9 cellular contexts compared by ENCODE assay signal in genomic region chr11:47998733-47999359, GRCh38. TPM values are rescaled to one million over a fixed set of nuclear protein-coding genes. Genes with fewer than 3 reads are reported as not detected.
A peak's percentile ranks its signal among the peaks of the same experiment; 100 is the strongest.
DNase-seq lines count a peak whose midpoint lies in the region; ATAC-seq and TF ChIP-seq lines count a peak whose summit lies in the region.
"Had no signal": no experiment of that assay in that cellular context is flagged by ENCODE, and none has a peak within 500 bp of the region (broad histone marks: within the 10 kb centered on the region; RNA-seq: fewer than 3 reads in every experiment).

No MANE protein-coding gene starts in this region.

- TF ChIP-seq POLR2A in breast epithelium (IDR thresholded peaks at IDR 0.05): no peak

- DNase-seq in breast epithelium (ENCODE audit: low spot score in 2 of 2) (no peak), mammary epithelial cell (no peak), left colon (peak; percentile 48 to 76), type B pancreatic cell (ENCODE audit: extremely low spot score, unreplicated experiment) (no peak)
- DNase-seq in activated CD4-positive, alpha-beta memory T cell treated with anti-CD3 and anti-CD28 coated beads for 36 hours: no peak

- H3K36me3 Mint-ChIP-seq in activated CD4-positive, alpha-beta memory T cell treated with anti-CD3 and anti-CD28 coated beads for 36 hours: no peaks in the 10 kb centered on the region
- H3K36me3 Mint-ChIP-seq in type B pancreatic cell: no peaks in the 10 kb centered on the region

- H2AFZ ChIP-seq in mammary epithelial cell (ENCODE audit: low read depth, low read length): no peak overlapping the region

- no peaks in the 10 kb centered on the region for H3K36me3 ChIP-seq in breast epithelium
- H3K36me3 ChIP-seq in mammary epithelial cell (ENCODE audit: insufficient read depth, low read length): no peaks in the 10 kb centered on the region
- H3K36me3 ChIP-seq: esophagus muscularis mucosa had no signal

- H3K4me1 ChIP-seq in breast epithelium: peaks cover 0 to 5% of the 10 kb centered on the region in 2 donors
- no peaks in the 10 kb centered on the region for H3K4me1 ChIP-seq in mammary epithelial cell (ENCODE audit: insufficient read depth, low read length)

- no peaks in the 10 kb centered on the region for H3K27me3 Mint-ChIP-seq in activated CD4-positive, alpha-beta memory T cell treated with anti-CD3 and anti-CD28 coated beads for 36 hours
- H3K27me3 Mint-ChIP-seq in type B pancreatic cell: no peaks in the 10 kb centered on the region

- no peak overlapping the region for H3K9ac ChIP-seq in mammary epithelial cell (ENCODE audit: insufficient read depth, low read length)

- H3K4me3 ChIP-seq in breast epithelium (no peak overlapping the region), mammary epithelial cell (replicated peaks in 1 of 3; ENCODE audit: insufficient read depth in 1 of 3, low read depth in 2 of 3, low read length in 3 of 3) (no peak overlapping the region)
- H3K4me3 ChIP-seq: esophagus muscularis mucosa had no signal

- POLR2A ChIA-PET in activated CD4-positive, alpha-beta memory T cell treated with anti-CD3 and anti-CD28 coated beads for 36 hours (lab: Charles Lee): interaction anchor here (1.1 to 1.3 kb wide), 2 partner anchors 9 to 15 kb away, joined by 3 read pairs; no protein-coding TSS in a partner anchor

- CTCF ChIA-PET in mammary epithelial cell (lab: Charles Lee; ENCODE audit: low non-redundant PET): no interaction called here
- CTCF ChIA-PET in activated CD4-positive, alpha-beta memory T cell treated with anti-CD3 and anti-CD28 coated beads for 36 hours (lab: Charles Lee): interaction anchor here (0.9 to 1.3 kb wide), 3 partner anchors 19 to 145 kb away, joined by 3 to 4 read pairs (median 3); no protein-coding TSS in a partner anchor

- H3K27me3 ChIP-seq in breast epithelium (no peaks in the 10 kb centered on the region), mammary epithelial cell (ENCODE audit: insufficient read depth, low read length) (no peaks in the 10 kb centered on the region)
- H3K27me3 ChIP-seq: esophagus muscularis mucosa had no signal

- no peak overlapping the region for H3K4me2 ChIP-seq in mammary epithelial cell (ENCODE audit: insufficient read depth, low read depth, low read length)

- H3K79me2 ChIP-seq in mammary epithelial cell (ENCODE audit: insufficient read depth, low read length): no peaks in the 10 kb centered on the region

- no peaks in the 10 kb centered on the region for H3K9me3 ChIP-seq in breast epithelium
- no peaks in the 10 kb centered on the region for H3K9me3 ChIP-seq in mammary epithelial cell (replicated peaks; ENCODE audit: insufficient read depth, low read length)
- H3K9me3 ChIP-seq: esophagus muscularis mucosa had no signal

- TF ChIP-seq CTCF in breast epithelium (IDR thresholded peaks at IDR 0.05): no peak
- no peak for TF ChIP-seq CTCF in mammary epithelial cell (conservative IDR thresholded peaks at IDR 0.05 in 1 of 2, IDR thresholded peaks at IDR 0.05 in 1 of 2; ENCODE audit: extremely low read depth in 1 of 2, insufficient read depth in 1 of 2, low read depth in 1 of 2, low read length in 2 of 2)
- no peak for TF ChIP-seq CTCF in type B pancreatic cell (conservative IDR thresholded peaks at IDR 0.05)

- H3K27ac Mint-ChIP-seq in activated CD4-positive, alpha-beta memory T cell treated with anti-CD3 and anti-CD28 coated beads for 36 hours: peak overlapping the region; percentile 24
- H3K27ac Mint-ChIP-seq in type B pancreatic cell: peak overlapping the region; percentile 68

- in situ Hi-C loops in mammary epithelial cell (cut with MboI; ENCODE audit: low sequenced_read_pairs in 2 of 2): no loop called here

- peaks cover 68% of the 10 kb centered on the region for H3K4me1 Mint-ChIP-seq in activated CD4-positive, alpha-beta memory T cell treated with anti-CD3 and anti-CD28 coated beads for 36 hours (ENCODE audit: low read depth)
- peaks cover 24% of the 10 kb centered on the region for H3K4me1 Mint-ChIP-seq in type B pancreatic cell (ENCODE audit: unreplicated experiment)

- 61% methylated on average over 2 of the region's 2 CpGs for WGBS in mammary epithelial cell (ENCODE audit: low coverage, missing lambda C conversion rate)

- dilution Hi-C loops in mammary epithelial cell (cut with HindIII; ENCODE audit: low sequenced_read_pairs): no loop called here

- no peaks in the 10 kb centered on the region for H3K9me3 Mint-ChIP-seq in activated CD4-positive, alpha-beta memory T cell treated with anti-CD3 and anti-CD28 coated beads for 36 hours
- H3K9me3 Mint-ChIP-seq in type B pancreatic cell: no peaks in the 10 kb centered on the region

- H4K20me1 ChIP-seq in mammary epithelial cell (ENCODE audit: insufficient read depth, low read length): no peaks in the 10 kb centered on the region

- peak; percentile 91 for ATAC-seq in left colon
- no peak for ATAC-seq in HG03439 (IDR thresholded peaks at IDR 0.05; ENCODE audit: unreplicated experiment)
- ATAC-seq in HG03520 (IDR thresholded peaks at IDR 0.05; ENCODE audit: unreplicated experiment): no peak
- ATAC-seq in HG02642 (IDR thresholded peaks at IDR 0.05; ENCODE audit: poor library complexity, unreplicated experiment): no peak

- no TSS peak for BruUV-seq in mammary epithelial cell (replicated peaks; lab: Mats Ljungman, UMichigan)

- peak overlapping the region; percentile 43 to 50 for H3K27ac ChIP-seq in breast epithelium
- no peak overlapping the region for H3K27ac ChIP-seq in mammary epithelial cell (ENCODE audit: insufficient read depth, low read depth, low read length)
- H3K27ac ChIP-seq: esophagus muscularis mucosa had no signal

- no peak overlapping the region for H3K4me3 Mint-ChIP-seq in activated CD4-positive, alpha-beta memory T cell treated with anti-CD3 and anti-CD28 coated beads for 36 hours
- H3K4me3 Mint-ChIP-seq in type B pancreatic cell: no peak overlapping the region

- intact Hi-C loops in breast epithelium (cut with DNase I; ENCODE audit: low total_unique reads) (no loop called here), mammary epithelial cell (cut with micrococcal nuclease) (no loop called here), left colon (cut with DNase I, micrococcal nuclease) (no loop called here)
- intact Hi-C loops in activated CD4-positive, alpha-beta memory T cell treated with anti-CD3 and anti-CD28 coated beads for 36 hours (cut with micrococcal nuclease): no loop called here

RNA-seq across cellular contexts. Expression of gene PTPRJ, which starts 18.5 kb away (rescaled TPM):
- total RNA-seq in breast epithelium (10 to 100 TPM; 14.6 to 15.7 (median 14.7) TPM), mammary epithelial cell (1 to 10 TPM in 1 of 2 donors, under 1 TPM in 1; 0.73 to 1.5 TPM), left colon (10 to 100 TPM; 38.5 to 58.9 TPM), type B pancreatic cell (ENCODE audit: low replicate concordance) (18.6 and 21.6 TPM in 2 replicates)
- 0.32 TPM for polyA plus RNA-seq in mammary epithelial cell
- not detected for polyA minus RNA-seq in mammary epithelial cell
- total RNA-seq in activated CD4-positive, alpha-beta memory T cell treated with anti-CD3 and anti-CD28 coated beads for 36 hours: 10 to 100 TPM; 36.3 to 37.0 TPM

Comparison
In these comparisons a context has a peak if more than half of its experiments do, and no peak if none do; other contexts are left out.
1. DNase-seq: peak in left colon (2 of 2); none in breast epithelium (0 of 2), mammary epithelial cell (single experiment), activated CD4-positive, alpha-beta memory T cell treated with anti-CD3 and anti-CD28 coated beads for 36 hours (single experiment) and type B pancreatic cell (single experiment).